ENCODE assay signal across 1 cellular context in the genomic region with DNA sequence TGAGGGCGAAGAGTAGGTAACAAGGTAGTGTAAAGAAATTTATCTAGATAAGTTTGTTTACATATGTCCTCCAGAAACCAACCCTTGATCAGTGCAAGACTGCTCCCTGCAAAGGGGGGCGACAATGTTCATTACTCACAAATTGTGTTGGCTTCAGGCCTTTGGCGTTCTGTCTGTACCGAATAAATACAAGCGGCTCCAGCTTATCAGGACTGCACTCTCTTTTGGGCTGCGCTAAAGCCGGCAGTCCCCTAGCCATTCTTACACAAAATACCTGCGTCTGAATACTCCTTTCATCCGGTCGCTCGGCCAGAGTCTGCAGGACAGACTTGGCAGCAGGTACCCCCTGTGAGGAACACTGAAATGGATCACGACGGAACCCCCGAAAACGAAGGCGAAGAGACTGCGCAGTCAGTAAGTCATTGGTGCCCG.
TF ChIP-seq lines count a peak whose summit lies in the region.

No MANE protein-coding gene starts in this region.

TF ChIP-seq in GM23338, 12 proteins besides CTCF, POLR2A, EP300 and RAD21 (continued from another document):
- TF ChIP-seq, protein P1, sequence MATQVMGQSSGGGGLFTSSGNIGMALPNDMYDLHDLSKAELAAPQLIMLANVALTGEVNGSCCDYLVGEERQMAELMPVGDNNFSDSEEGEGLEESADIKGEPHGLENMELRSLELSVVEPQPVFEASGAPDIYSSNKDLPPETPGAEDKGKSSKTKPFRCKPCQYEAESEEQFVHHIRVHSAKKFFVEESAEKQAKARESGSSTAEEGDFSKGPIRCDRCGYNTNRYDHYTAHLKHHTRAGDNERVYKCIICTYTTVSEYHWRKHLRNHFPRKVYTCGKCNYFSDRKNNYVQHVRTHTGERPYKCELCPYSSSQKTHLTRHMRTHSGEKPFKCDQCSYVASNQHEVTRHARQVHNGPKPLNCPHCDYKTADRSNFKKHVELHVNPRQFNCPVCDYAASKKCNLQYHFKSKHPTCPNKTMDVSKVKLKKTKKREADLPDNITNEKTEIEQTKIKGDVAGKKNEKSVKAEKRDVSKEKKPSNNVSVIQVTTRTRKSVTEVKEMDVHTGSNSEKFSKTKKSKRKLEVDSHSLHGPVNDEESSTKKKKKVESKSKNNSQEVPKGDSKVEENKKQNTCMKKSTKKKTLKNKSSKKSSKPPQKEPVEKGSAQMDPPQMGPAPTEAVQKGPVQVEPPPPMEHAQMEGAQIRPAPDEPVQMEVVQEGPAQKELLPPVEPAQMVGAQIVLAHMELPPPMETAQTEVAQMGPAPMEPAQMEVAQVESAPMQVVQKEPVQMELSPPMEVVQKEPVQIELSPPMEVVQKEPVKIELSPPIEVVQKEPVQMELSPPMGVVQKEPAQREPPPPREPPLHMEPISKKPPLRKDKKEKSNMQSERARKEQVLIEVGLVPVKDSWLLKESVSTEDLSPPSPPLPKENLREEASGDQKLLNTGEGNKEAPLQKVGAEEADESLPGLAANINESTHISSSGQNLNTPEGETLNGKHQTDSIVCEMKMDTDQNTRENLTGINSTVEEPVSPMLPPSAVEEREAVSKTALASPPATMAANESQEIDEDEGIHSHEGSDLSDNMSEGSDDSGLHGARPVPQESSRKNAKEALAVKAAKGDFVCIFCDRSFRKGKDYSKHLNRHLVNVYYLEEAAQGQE (IDR thresholded peaks at IDR 0.05; ENCODE audit: unreplicated experiment) = no peak
- TF ChIP-seq ETS1 (IDR thresholded peaks at IDR 0.05) (no peak), ZNF462 (CRISPR knock-in tag; IDR thresholded peaks at IDR 0.05) (no peak), EZH2phosphoT487 (IDR thresholded peaks at IDR 0.05; ENCODE audit: unreplicated experiment) (no peak), JUNB (IDR thresholded peaks at IDR 0.05; ENCODE audit: unreplicated experiment) (no peak), ZNF114 (CRISPR knock-in tag; IDR thresholded peaks at IDR 0.05) (no peak), EZH2 (IDR thresholded peaks at IDR 0.05; ENCODE audit: low read depth, unreplicated experiment) (no peak)
